10 cellular contexts compared by ENCODE assay signal in the genomic region with DNA sequence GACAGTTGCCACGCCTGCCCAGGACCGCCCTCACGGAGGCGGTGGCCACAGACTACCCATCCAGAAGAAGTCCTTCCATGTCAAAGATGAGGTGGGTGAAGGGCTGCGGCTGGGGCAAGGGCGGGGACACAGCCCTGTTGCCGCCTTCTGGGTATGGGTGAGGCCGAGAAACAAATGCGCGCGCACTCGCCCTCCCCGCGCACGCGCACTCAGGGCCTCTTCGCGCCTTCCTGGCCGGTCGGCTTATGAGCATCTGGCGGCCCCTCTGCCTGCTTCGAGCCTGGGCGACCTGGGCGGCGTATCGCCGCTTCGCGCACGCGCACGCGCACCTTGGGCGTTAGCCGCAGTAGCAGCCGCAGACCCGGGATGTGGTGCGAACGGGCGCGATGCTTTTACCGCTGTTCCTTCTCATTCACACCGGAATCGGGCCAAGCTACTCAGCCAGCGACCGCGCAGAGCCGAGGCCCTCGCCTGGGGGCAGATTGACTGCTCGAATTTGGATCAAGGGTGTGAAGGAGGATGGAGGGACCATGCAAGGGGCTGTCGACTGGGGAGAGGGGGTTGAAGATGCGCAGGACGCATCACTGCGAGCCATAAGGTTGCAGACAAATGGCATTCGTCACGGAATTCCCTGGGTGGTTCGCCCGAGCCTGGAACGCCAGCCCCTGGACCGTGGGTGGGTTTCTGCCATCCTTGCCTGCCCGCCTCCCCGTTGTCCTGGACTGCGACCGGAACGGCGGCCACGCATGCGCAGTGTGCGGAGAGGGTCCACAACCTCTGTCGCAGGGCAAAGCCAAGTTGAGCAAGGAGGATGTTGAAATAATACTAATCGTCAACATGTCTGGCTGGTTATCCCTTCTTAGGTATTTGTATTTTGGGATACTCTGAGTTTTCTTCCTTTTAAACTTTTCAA.
DNase-seq lines count a peak whose midpoint lies in the region; FAIRE-seq and TF ChIP-seq lines count a peak whose summit lies in the region.
"Had no signal": no experiment of that assay in that cellular context is flagged by ENCODE, and none has a peak within 500 bp of the region (broad histone marks: within the 10 kb centered on the region; RNA-seq: fewer than 3 reads in every experiment).

No MANE protein-coding gene starts in this region.

- H3K27ac ChIP-seq in ACC112 (ENCODE audit: low read depth, low read length), result no peak overlapping the region
- H3K27ac ChIP-seq in coronary artery, result no peak overlapping the region

- H3K4me1 ChIP-seq in ACC112 (ENCODE audit: control insufficient read depth, insufficient read depth, low read length, unreplicated experiment), result no peaks in the 10 kb centered on the region

- H3K4me3 ChIP-seq in ACC112 (ENCODE audit: low read depth, low read length), result peak overlapping the region; percentile 72
- H3K4me3 ChIP-seq in MG63, result peak overlapping the region; percentile 35
- no peak overlapping the region for H3K4me3 ChIP-seq in coronary artery

- DNase-seq in MG63 (peak; percentile 72), brain pericyte (ENCODE audit: low read depth, low spot score) (peak; percentile 5), renal cortical epithelial cell (ENCODE audit: low read depth) (peak; percentile 70), coronary artery (ENCODE audit: low spot score) (no peak), NCI-H774 (lab: John Stamatoyannopoulos, UW) (no peak), D721Med (ENCODE audit: insufficient read length, low spot score) (no peak), NCI-H128 (lab: John Stamatoyannopoulos, UW; ENCODE audit: unreplicated experiment) (no peak)
- DNase-seq: DMS 273 treated with DMSO at 0.1 percent for 48 hours, NCI-H1105 treated with DMSO at 0.1 percent for 48 hours had no signal

- H3K36me3 ChIP-seq in ACC112 (ENCODE audit: insufficient read depth, low read length) (no peaks in the 10 kb centered on the region), MG63 (no peaks in the 10 kb centered on the region)

- TF ChIP-seq CTCF in coronary artery (IDR thresholded peaks at IDR 0.05) (no peak), D721Med (IDR thresholded peaks at IDR 0.05; ENCODE audit: insufficient read depth, missing control alignments) (no peak)

- H3K27me3 ChIP-seq in ACC112 (ENCODE audit: insufficient read depth, low read length) (no peaks in the 10 kb centered on the region), MG63 (no peaks in the 10 kb centered on the region)

- no peaks in the 10 kb centered on the region for H3K9me3 ChIP-seq in MG63

- H3K79me2 ChIP-seq in ACC112 (ENCODE audit: control insufficient read depth, insufficient read depth, low read length, unreplicated experiment), result no peaks in the 10 kb centered on the region

- H2AFZ ChIP-seq in ACC112 (ENCODE audit: low read length, unreplicated experiment), result no peak overlapping the region

- FAIRE-seq in D721Med (lab: Jason Lieb, UNC), result no peak

Comparison
In these comparisons a context has a peak if more than half of its experiments do, and no peak if none do; other contexts are left out.
1. DNase-seq: peak in MG63 (single experiment), brain pericyte (single experiment) and renal cortical epithelial cell (single experiment); none in coronary artery (single experiment), NCI-H774 (single experiment), D721Med (single experiment) and NCI-H128 (single experiment).